ENCODE assay signal across 24 cellular contexts in the genomic region with DNA sequence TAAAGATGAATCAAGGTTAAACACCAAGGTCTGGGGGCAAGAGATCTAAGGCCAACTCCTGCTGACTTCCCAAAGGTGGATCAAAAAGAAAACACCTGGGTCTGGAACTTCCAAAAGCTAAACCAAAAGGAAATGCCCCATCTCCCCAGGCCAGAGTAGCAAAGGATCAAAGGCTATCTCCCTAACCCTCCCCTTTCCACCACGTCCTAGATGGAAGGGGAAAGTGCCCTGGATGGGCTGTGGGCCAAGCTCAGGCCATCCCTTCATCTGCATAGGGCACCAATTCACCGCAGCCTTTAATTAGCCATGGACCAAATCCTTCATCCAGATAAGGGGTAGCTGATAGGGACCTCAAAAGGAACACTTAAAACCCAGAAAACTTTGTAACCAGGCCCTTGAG.
"Had no signal": no experiment of that assay in that cellular context is flagged by ENCODE, and none has a peak within 500 bp of the region (broad histone marks: within the 10 kb centered on the region; RNA-seq: fewer than 3 reads in every experiment).

No MANE protein-coding gene starts in this region.

- H3K4me1 ChIP-seq: Peyer's patch had no signal

- H3K9ac ChIP-seq: KMS-11 had no signal

- H3K4me3 ChIP-seq: K562, Peyer's patch, SJCRH30 had no signal

- H3K27ac Mint-ChIP-seq: IgD-negative memory B cell had no signal

- ATAC-seq: HepG2, K562, PC-3, Right ventricle myocardium inferior, SK-N-SH treated with all-trans-retinoic acid at 6 μM for 48 hours had no signal

- H3K36me3 Mint-ChIP-seq: IgD-negative memory B cell had no signal

- H3K4me3 Mint-ChIP-seq: IgD-negative memory B cell had no signal

- H3K9me3 ChIP-seq: Peyer's patch, SJCRH30 had no signal

- H3K4me2 ChIP-seq: KMS-11 had no signal

- H3K27ac ChIP-seq: KMS-11, Peyer's patch, SJCRH30 had no signal

- H3K36me3 ChIP-seq: Peyer's patch had no signal

- H3K4me1 Mint-ChIP-seq: IgD-negative memory B cell had no signal

- H3K27me3 ChIP-seq: Peyer's patch, SJCRH30 had no signal

- DNase-seq: Kasumi-1, MM.1S, NCI-H1092 treated with DMSO at 0.1 percent for 48 hours, NCI-H1436, NCI-H187, NCI-H2029, NCI-H2081 treated with DMSO at 0.1 percent for 48 hours, NCI-H2171, NCI-H226, NCI-H446, NCI-H510A, NCI-H524 treated with DMSO at 0.1 percent for 48 hours, NCI-H69, NCI-H774, PC-3, Peyer's patch, SHP77 treated with DMSO at 0.1 percent for 48 hours, SJCRH30 had no signal
